20 cellular contexts compared by ENCODE assay signal in the genomic region with DNA sequence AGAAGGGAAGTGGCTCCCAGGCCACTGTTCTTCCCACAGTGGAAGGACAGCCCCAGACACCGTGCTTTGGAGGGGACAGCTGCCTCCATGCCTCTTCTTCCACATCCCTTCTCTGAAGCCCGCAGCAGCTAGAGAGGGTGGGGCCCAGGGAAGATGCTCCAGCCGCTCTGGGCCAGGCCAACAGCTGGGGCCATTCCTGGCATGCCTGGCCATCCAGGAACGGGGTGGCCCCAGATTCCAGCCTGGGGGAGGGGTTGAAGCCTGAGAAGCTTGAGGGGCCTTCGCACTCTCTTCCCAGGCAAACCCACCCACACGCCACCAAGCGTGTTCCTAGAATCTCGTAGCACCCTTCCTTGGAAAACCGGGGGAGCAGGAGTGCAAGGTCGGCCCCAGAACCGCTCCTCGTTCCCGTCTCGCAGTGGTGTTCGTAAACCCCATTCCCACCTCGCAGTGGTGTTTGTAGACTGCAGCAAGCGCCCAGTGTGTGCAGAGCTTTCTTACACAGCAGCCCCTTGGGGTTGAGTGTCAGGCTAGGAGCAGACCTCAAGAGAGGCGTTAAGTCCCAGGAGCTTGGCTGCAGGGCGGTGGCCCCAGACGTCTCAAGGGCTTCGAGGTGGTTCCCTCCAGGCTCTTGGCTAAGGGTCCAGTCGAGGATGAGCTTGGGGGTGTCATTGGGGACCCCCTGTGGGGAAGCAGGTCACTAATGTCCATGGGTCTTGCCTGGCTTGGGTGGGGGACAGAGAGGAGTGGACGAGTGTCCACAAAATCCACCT. TPM values are rescaled to one million over a fixed set of nuclear protein-coding genes. Genes with fewer than 3 reads are reported as not detected.
A peak's percentile ranks its signal among the peaks of the same experiment; 100 is the strongest.
DNase-seq lines count a peak whose midpoint lies in the region; ATAC-seq and TF ChIP-seq lines count a peak whose summit lies in the region.
"Had no signal": no experiment of that assay in that cellular context is flagged by ENCODE, and none has a peak within 500 bp of the region (broad histone marks: within the 10 kb centered on the region; RNA-seq: fewer than 3 reads in every experiment).

No MANE protein-coding gene starts in this region.

- no peaks in the 10 kb centered on the region for H3K79me2 ChIP-seq in Karpas-422 (ENCODE audit: low read length)

- H3K4me1 ChIP-seq in Karpas-422 (ENCODE audit: low read length), result peaks cover 9% of the 10 kb centered on the region
- peaks cover 41 to 51% (median 46%) of the 10 kb centered on the region in 3 donors for H3K4me1 ChIP-seq in skeletal muscle tissue (ENCODE audit: control insufficient read depth in 3 of 3, insufficient read depth in 3 of 3, low read length in 3 of 3)

- DNase-seq in Karpas-422, result peak; percentile 68
- peak; percentile 49 for DNase-seq in WTC11 (ENCODE audit: low spot score)
- no peak for DNase-seq in 8988T
- DNase-seq in NCI-H1930 (lab: John Stamatoyannopoulos, UW), result no peak
- DNase-seq in stimulated activated CD4-positive, alpha-beta T cell treated with anti-CD3 and anti-CD28 coated beads, Interleukin-4, amount 100 ng/mL, for 1 hour, result no peak
- DNase-seq in NCI-H774 (lab: John Stamatoyannopoulos, UW), result no peak
- DNase-seq: AML-193; CD4-positive, CD25-positive, alpha-beta regulatory T cell; COR-L47; DMS153; HFFc6; NCI-H187; NCI-H2227 treated with DMSO at 0.1 percent for 48 hours; NCI-H510A treated with DMSO at 0.1 percent for 48 hours; PC-3 had no signal

- H3K9me3 Mint-ChIP-seq in WTC11, result no peaks in the 10 kb centered on the region
- H3K9me3 Mint-ChIP-seq in nephron, result no peaks in the 10 kb centered on the region
- H3K9me3 Mint-ChIP-seq: HFFc6, IgD-negative memory B cell had no signal

- H2AFZ ChIP-seq in Karpas-422 (ENCODE audit: low read length), result no peak overlapping the region

- H3K4me3 Mint-ChIP-seq in WTC11 (no peak overlapping the region), nephron (peak overlapping the region; percentile 71 to 90 (median 81))
- H3K4me3 Mint-ChIP-seq: CD4-positive, CD25-positive, alpha-beta regulatory T cell; HFFc6 had no signal

- no peaks in the 10 kb centered on the region for H3K36me3 Mint-ChIP-seq in WTC11
- H3K36me3 Mint-ChIP-seq in nephron (ENCODE audit: low read depth), result no peaks in the 10 kb centered on the region
- H3K36me3 Mint-ChIP-seq: CD4-positive, CD25-positive, alpha-beta regulatory T cell; IgD-negative memory B cell had no signal

- H3K27ac ChIP-seq in Karpas-422 (ENCODE audit: low read length), result no peak overlapping the region
- peak overlapping the region; percentile 75 for H3K27ac ChIP-seq in skeletal muscle tissue (ENCODE audit: low read depth, low read length)

- peaks cover 12% of the 10 kb centered on the region for H3K4me1 Mint-ChIP-seq in WTC11
- peaks cover 10% of the 10 kb centered on the region for H3K4me1 Mint-ChIP-seq in nephron

- H3K27me3 ChIP-seq in Karpas-422 (ENCODE audit: low read length), result no peaks in the 10 kb centered on the region
- peaks cover 10 to 17% (median 16%) of the 10 kb centered on the region in 3 donors for H3K27me3 ChIP-seq in skeletal muscle tissue (ENCODE audit: control insufficient read depth in 3 of 3, insufficient read depth in 3 of 3, low read length in 3 of 3)

- H3K27ac Mint-ChIP-seq in WTC11, result no peak overlapping the region
- peak overlapping the region; percentile 22 to 65 (median 30) for H3K27ac Mint-ChIP-seq in nephron
- H3K27ac Mint-ChIP-seq: HFFc6 had no signal

- no peak overlapping the region for H3K4me2 ChIP-seq in Karpas-422 (ENCODE audit: low read depth, low read length, poor library complexity, severe bottlenecking)

- no peaks in the 10 kb centered on the region for H3K9me2 ChIP-seq in Karpas-422 (replicated peaks; ENCODE audit: insufficient read depth, low read length)

- no peak for ATAC-seq in WTC11
- ATAC-seq: GM12878, PC-3 had no signal

- no peaks in the 10 kb centered on the region for H3K36me3 ChIP-seq in Karpas-422 (ENCODE audit: insufficient read depth, low read length)
- H3K36me3 ChIP-seq in skeletal muscle tissue (ENCODE audit: control insufficient read depth in 3 of 3, insufficient read depth in 3 of 3, low read length in 3 of 3), result no peaks in the 10 kb centered on the region

- POLR2A ChIA-PET in WTC11 (lab: Charles Lee), result interaction anchor here (1.6 kb wide), 1 partner anchor 25 kb away, joined by 4 read pairs; no protein-coding TSS in a partner anchor

- no peaks in the 10 kb centered on the region for H3K9me3 ChIP-seq in Karpas-422 (ENCODE audit: low read length)
- H3K9me3 ChIP-seq in skeletal muscle tissue (ENCODE audit: control insufficient read depth in 3 of 3, low read length in 3 of 3), result no peaks in the 10 kb centered on the region

- TF ChIP-seq CTCF in WTC11 (IDR thresholded peaks at IDR 0.05) (no peak), nephron (IDR thresholded peaks at IDR 0.05; ENCODE audit: unreplicated experiment in 3 of 3) (no peak)

- H3K9ac ChIP-seq in Karpas-422 (ENCODE audit: low read length) (no peak overlapping the region), skeletal muscle tissue (ENCODE audit: low read depth in 1 of 3, low read length in 3 of 3) (peak overlapping the region; percentile 30 to 98 (median 94))

- CTCF ChIA-PET in WTC11 (lab: Charles Lee), result interaction anchor here (1.0 to 2.8 kb wide), 8 partner anchors 10 to 437 kb away, joined by 3 to 14 read pairs (median 5); a partner anchor contains a TSS

- H3K4me3 ChIP-seq in Karpas-422 (ENCODE audit: low read length) (no peak overlapping the region), skeletal muscle tissue (ENCODE audit: low read length in 3 of 3) (peak overlapping the region; percentile 23 to 49 (median 48))
- H3K4me3 ChIP-seq: GM12878 had no signal

- peaks cover 8% of the 10 kb centered on the region; the same call in 1 of the 2 replicates for H4K20me1 ChIP-seq in Karpas-422 (ENCODE audit: insufficient read depth, low read depth, low read length)

- H3K27me3 Mint-ChIP-seq in WTC11 (ENCODE audit: low read depth), result peaks cover 6% of the 10 kb centered on the region; the same call in 1 of the 2 replicates
- peaks cover 9% of the 10 kb centered on the region for H3K27me3 Mint-ChIP-seq in nephron (ENCODE audit: low read depth)
- H3K27me3 Mint-ChIP-seq: CD4-positive, CD25-positive, alpha-beta regulatory T cell had no signal

TF ChIP-seq in WTC11, 78 proteins besides CTCF, POLR2A, EP300 and RAD21:
- TF ChIP-seq ZNF423 (CRISPR knock-in tag; IDR thresholded peaks at IDR 0.05), result no peak
- no peak for TF ChIP-seq ZNF121 (CRISPR knock-in tag; IDR thresholded peaks at IDR 0.05)
- TF ChIP-seq PRRX2 (CRISPR knock-in tag; IDR thresholded peaks at IDR 0.05), result no peak
- TF ChIP-seq, protein P1, sequence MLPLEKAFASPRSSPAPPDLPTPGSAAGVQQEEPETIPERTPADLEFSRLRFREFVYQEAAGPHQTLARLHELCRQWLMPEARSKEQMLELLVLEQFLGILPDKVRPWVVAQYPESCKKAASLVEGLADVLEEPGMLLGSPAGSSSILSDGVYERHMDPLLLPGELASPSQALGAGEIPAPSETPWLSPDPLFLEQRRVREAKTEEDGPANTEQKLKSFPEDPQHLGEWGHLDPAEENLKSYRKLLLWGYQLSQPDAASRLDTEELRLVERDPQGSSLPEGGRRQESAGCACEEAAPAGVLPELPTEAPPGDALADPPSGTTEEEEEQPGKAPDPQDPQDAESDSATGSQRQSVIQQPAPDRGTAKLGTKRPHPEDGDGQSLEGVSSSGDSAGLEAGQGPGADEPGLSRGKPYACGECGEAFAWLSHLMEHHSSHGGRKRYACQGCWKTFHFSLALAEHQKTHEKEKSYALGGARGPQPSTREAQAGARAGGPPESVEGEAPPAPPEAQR (CRISPR knock-in tag; IDR thresholded peaks at IDR 0.05), result no peak
- TF ChIP-seq ZNF219 (CRISPR knock-in tag; IDR thresholded peaks at IDR 0.05; ENCODE audit: borderline replicate concordance), result no peak
- no peak for TF ChIP-seq ZNF416 (CRISPR knock-in tag; IDR thresholded peaks at IDR 0.05)
- TF ChIP-seq IRF2 (CRISPR knock-in tag; IDR thresholded peaks at IDR 0.05; ENCODE audit: borderline replicate concordance, low read depth), result no peak
- TF ChIP-seq SMAD4 (CRISPR knock-in tag; IDR thresholded peaks at IDR 0.05), result no peak
- no peak for TF ChIP-seq ELF4 (CRISPR knock-in tag; IDR thresholded peaks at IDR 0.05; ENCODE audit: low read depth)

RNA-seq across cellular contexts. Expression of a gene that starts 2.7 kb away (rescaled TPM):
- total RNA-seq in Karpas-422 (2014; rRNA removed; shearing (Covaris generic); ENCODE audit: low replicate concordance), result 0.11 TPM in 1 of 2 replicates, not detected in the other
- 0.41 to 0.76 TPM (median 0.46 TPM) in 3 replicates for total RNA-seq in WTC11 (2021)
- total RNA-seq in skeletal muscle tissue, result 124 TPM
- total RNA-seq: T-helper 1 cell treated with Interleukin-12 subunit alpha and Interleukin-12 subunit beta and Interleukin-4 antibody, amounts not matched to agents 30 ng/mL and 1 ng/mL, for 36 hours had no signal

RNA-seq across cellular contexts. Expression of a gene that starts 26.1 kb away (rescaled TPM):
- total RNA-seq in Karpas-422 (2014; rRNA removed; shearing (Covaris generic); ENCODE audit: low replicate concordance), result not detected in 2 replicates
- total RNA-seq in WTC11 (2021), result 9.8 to 12.1 TPM (median 10.7 TPM) in 3 replicates
- not detected for total RNA-seq in skeletal muscle tissue
- total RNA-seq: CD4-positive, CD25-positive, alpha-beta regulatory T cell; GM12878; HFFc6 had no signal

RNA-seq across cellular contexts. Expression of a gene that starts 43.3 kb away (rescaled TPM):
- total RNA-seq in Karpas-422 (2014; rRNA removed; shearing (Covaris generic); ENCODE audit: low replicate concordance), result 2.7 and 2.8 TPM in 2 replicates
- total RNA-seq in WTC11 (2021) (15.5 to 31.2 TPM (median 15.6 TPM) in 3 replicates), skeletal muscle tissue (4.7 TPM)

Comparison
In these comparisons a context has a peak if more than half of its experiments do, and no peak if none do; other contexts are left out.
1. DNase-seq: peak in Karpas-422 (single experiment) and WTC11 (single experiment); none in 8988T (single experiment), NCI-H1930 (0 of 2), stimulated activated CD4-positive, alpha-beta T cell treated with anti-CD3 and anti-CD28 coated beads, Interleukin-4, amount 100 ng/mL, for 1 hour (single experiment) and NCI-H774 (single experiment).
2. RNA of a gene that starts 2.7 kb away (total RNA-seq): 124 TPM in skeletal muscle tissue (single experiment); 0.41 to 0.76 TPM in WTC11 and 0.11 TPM in Karpas-422; every median in the first group is over 10 times any median in the second.
3. RNA of a gene that starts 26.1 kb away (total RNA-seq): 9.8 to 12.1 TPM in WTC11; not detected in Karpas-422 and not detected in skeletal muscle tissue (single experiment); every median in the first group is over 10 times any median in the second.